8 cellular contexts compared by ENCODE assay signal in the genomic region with DNA sequence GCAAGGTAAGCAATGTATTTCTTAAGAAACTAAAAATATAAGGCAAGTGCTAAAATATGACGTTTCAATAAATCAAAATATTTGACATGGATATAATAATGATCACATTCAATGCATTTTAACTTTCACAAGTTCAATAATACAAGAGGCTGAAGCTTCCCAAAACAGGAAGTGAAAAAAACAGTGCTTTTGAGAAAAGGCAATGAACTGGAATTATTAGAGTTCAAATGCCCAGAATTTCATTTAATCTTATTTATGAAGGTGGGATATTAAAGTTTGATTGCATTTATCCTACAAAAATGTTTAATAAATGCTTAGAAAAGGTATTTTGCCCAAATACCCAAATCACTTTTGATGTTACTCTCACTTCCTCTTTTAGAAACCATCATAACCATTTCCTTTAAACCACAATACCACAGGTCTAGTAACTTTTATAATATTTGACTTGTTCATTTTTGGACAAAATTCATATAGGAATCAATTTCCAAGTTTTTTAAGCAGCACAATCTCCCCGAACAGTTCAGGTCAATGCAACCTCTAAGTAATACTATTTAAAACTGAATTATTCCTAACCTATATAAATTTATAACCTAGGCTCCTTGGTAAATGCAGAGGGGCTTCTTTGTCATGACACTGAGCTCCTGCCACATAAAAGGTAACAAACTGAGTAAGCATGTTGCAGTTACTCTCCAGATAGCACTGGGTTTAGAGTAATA. TPM values are rescaled to one million over a fixed set of nuclear protein-coding genes. Genes with fewer than 3 reads are reported as not detected.
DNase-seq lines count a peak whose midpoint lies in the region; ATAC-seq, FAIRE-seq and TF ChIP-seq lines count a peak whose summit lies in the region.

No MANE protein-coding gene starts in this region.

- H3K27me3 ChIP-seq in trophoblast cell (ENCODE audit: insufficient read depth, low read length): no peaks in the 10 kb centered on the region

- no peaks in the 10 kb centered on the region for H3K36me3 ChIP-seq in trophoblast cell (ENCODE audit: control insufficient read depth in 1 of 2, insufficient read depth in 2 of 2, low read length in 2 of 2)

- H3K79me2 ChIP-seq in trophoblast cell (ENCODE audit: control insufficient read depth, insufficient read depth, low read length, poor library complexity): peaks cover 14% of the 10 kb centered on the region

- H3K23ac ChIP-seq in trophoblast cell (ENCODE audit: low read length): no peak overlapping the region

- no peak overlapping the region for H2BK120ac ChIP-seq in trophoblast cell (ENCODE audit: insufficient read depth, low read length, poor library complexity)

- H4K12ac ChIP-seq in trophoblast cell (ENCODE audit: low read depth, low read length): no peak overlapping the region

- ATAC-seq in GM21529 (IDR thresholded peaks at IDR 0.05; ENCODE audit: unreplicated experiment): peak; percentile 52

- H3K18ac ChIP-seq in trophoblast cell (ENCODE audit: low read length): no peak overlapping the region

- no peaks in the 10 kb centered on the region for H3K36me3 Mint-ChIP-seq in T-helper 2 cell treated with Interferon-gamma antibody and Interleukin-4, amounts not matched to agents 5 μg/mL and 100 μg/mL, for 36 hours (ENCODE audit: low read depth)

- H3K4me3 ChIP-seq in coronary artery: peak overlapping the region; percentile 90
- no peak overlapping the region for H3K4me3 ChIP-seq in trophoblast cell (ENCODE audit: low read depth, low read length)

- no peak overlapping the region for H3K4me3 Mint-ChIP-seq in T-helper 2 cell treated with Interferon-gamma antibody and Interleukin-4, amounts not matched to agents 5 μg/mL and 100 μg/mL, for 36 hours

- no peaks in the 10 kb centered on the region for H3K4me1 ChIP-seq in trophoblast cell (ENCODE audit: control insufficient read depth in 1 of 2, insufficient read depth in 2 of 2, low read length in 2 of 2)

- whole genome bisulfite sequencing in trophoblast cell (ENCODE audit: extremely low coverage, insufficient coverage, insufficient read length): no CpG with 5 or more reads among the region's 2 CpGs

- TF ChIP-seq POLR2A in GM12892 (IDR thresholded peaks at IDR 0.05; ENCODE audit: low read depth, low read length): no peak

- H3K4me2 ChIP-seq in trophoblast cell (ENCODE audit: low read length): peak overlapping the region; percentile 79

- no peak overlapping the region for H2AFZ ChIP-seq in trophoblast cell (ENCODE audit: insufficient read depth, low read length, poor library complexity)

- no peak overlapping the region for H4K91ac ChIP-seq in trophoblast cell (ENCODE audit: low read depth, low read length)

- H3K9me3 Mint-ChIP-seq in T-helper 2 cell treated with Interferon-gamma antibody and Interleukin-4, amounts not matched to agents 5 μg/mL and 100 μg/mL, for 36 hours: no peaks in the 10 kb centered on the region

- DNase-seq in GM12892 (ENCODE audit: insufficient read length) (no peak), KBM-7 (peak; percentile 78), coronary artery (ENCODE audit: low spot score) (no peak), trophoblast cell (no peak), NCI-H526 treated with DMSO at 0.1 percent for 48 hours (lab: John Stamatoyannopoulos, UW) (no peak), SHP77 (lab: John Stamatoyannopoulos, UW) (no peak)
- DNase-seq in T-helper 2 cell treated with Interferon-gamma antibody and Interleukin-4, amounts not matched to agents 5 μg/mL and 100 μg/mL, for 36 hours (ENCODE audit: low spot score): no peak

- no peak overlapping the region for H3K14ac ChIP-seq in trophoblast cell (ENCODE audit: low read length)

- peak; percentile 82 for FAIRE-seq in GM12892 (lab: Jason Lieb, UNC)

- H2BK5ac ChIP-seq in trophoblast cell (ENCODE audit: low read depth, low read length, poor library complexity): no peak overlapping the region

- TF ChIP-seq CTCF in coronary artery (IDR thresholded peaks at IDR 0.05): no peak

- H3K27ac Mint-ChIP-seq in T-helper 2 cell treated with Interferon-gamma antibody and Interleukin-4, amounts not matched to agents 5 μg/mL and 100 μg/mL, for 36 hours: no peak overlapping the region

- peaks cover 24% of the 10 kb centered on the region for H3K4me1 Mint-ChIP-seq in T-helper 2 cell treated with Interferon-gamma antibody and Interleukin-4, amounts not matched to agents 5 μg/mL and 100 μg/mL, for 36 hours (ENCODE audit: low read depth)

- peak overlapping the region; percentile 15 to 98 for H3K27ac ChIP-seq in coronary artery
- no peak overlapping the region for H3K27ac ChIP-seq in trophoblast cell (ENCODE audit: low read depth, low read length)

- H3K9ac ChIP-seq in trophoblast cell (ENCODE audit: low read length): no peak overlapping the region

- no peak overlapping the region for H4K8ac ChIP-seq in trophoblast cell (ENCODE audit: low read depth, low read length)

- in situ Hi-C loops in KBM-7 (cut with MboI; ENCODE audit: low pct_unique_long_range_greater_than_20kb, low sequenced_read_pairs): no loop called here

- H3K27me3 Mint-ChIP-seq in T-helper 2 cell treated with Interferon-gamma antibody and Interleukin-4, amounts not matched to agents 5 μg/mL and 100 μg/mL, for 36 hours (ENCODE audit: low read depth): peaks cover 83% of the 10 kb centered on the region

- H3K4ac ChIP-seq in trophoblast cell (ENCODE audit: low read depth, low read length): peak overlapping the region; percentile 91

- no peak overlapping the region for H2BK12ac ChIP-seq in trophoblast cell (ENCODE audit: low read length)

- no peak overlapping the region for H2AK5ac ChIP-seq in trophoblast cell (ENCODE audit: low read length)

- H3K79me1 ChIP-seq in trophoblast cell (ENCODE audit: low read length): peaks cover 13% of the 10 kb centered on the region

- no peaks in the 10 kb centered on the region for H3K9me3 ChIP-seq in trophoblast cell (ENCODE audit: insufficient read depth, low read depth, low read length)

RNA-seq across cellular contexts. Expression of gene NCKAP1, which starts 2.1 kb away (rescaled TPM):
- 2.3 TPM for polyA plus RNA-seq in GM12892 (2012; ENCODE audit: missing spikeins)
- polyA plus RNA-seq in trophoblast cell (2013): 100 and 102 TPM in 2 replicates

RNA-seq across cellular contexts. Expression of gene DUSP19, which starts 42.4 kb away (rescaled TPM):
- polyA plus RNA-seq in GM12892 (2012; ENCODE audit: missing spikeins): 2.0 TPM
- polyA plus RNA-seq in trophoblast cell (2013): 0.48 and 0.54 TPM in 2 replicates
